In the genomic region with DNA sequence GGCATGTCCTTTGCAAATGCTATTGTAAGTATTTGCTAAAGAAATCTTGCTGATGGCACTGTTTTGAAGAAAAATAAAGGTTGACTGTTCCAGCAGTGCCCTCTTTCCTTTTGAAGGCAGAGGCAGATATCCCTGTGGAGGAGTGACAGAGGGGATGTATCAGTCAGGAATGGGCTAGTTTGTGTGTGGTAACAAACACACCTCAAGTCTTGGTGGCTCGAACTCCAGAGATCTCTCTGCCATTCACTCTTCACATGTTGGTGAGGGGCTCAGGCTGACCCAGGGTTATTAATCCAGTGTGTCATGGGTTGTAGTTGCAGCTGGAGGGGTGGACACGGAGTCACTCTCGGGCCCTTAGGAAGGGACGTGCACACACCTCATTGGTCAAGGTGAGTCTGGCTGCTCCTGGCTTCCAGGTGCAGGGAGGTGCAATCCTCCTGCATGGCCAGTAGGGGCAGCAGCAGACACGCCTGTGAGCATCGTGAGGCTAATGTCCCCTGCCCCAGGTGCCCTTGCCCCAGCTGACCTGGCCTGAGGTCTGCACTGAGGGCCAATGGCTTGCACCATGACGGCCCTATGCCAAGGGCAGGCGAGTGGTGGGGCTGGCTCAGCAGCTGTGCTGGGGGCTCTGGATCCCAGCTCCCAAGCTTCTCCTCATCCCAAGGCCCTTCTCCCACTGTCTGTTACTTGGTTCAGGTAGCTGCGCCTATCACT, we compare ENCODE assay signal across 9 cellular contexts.
DNase-seq lines count a peak whose midpoint lies in the region; ATAC-seq and TF ChIP-seq lines count a peak whose summit lies in the region.
"Had no signal": no experiment of that assay in that cellular context is flagged by ENCODE, and none has a peak within 500 bp of the region (broad histone marks: within the 10 kb centered on the region; RNA-seq: fewer than 3 reads in every experiment).

No MANE protein-coding gene starts in this region.

- intact Hi-C loops in body of pancreas (cut with DNase I) = no loop called here

- H3K4me3 ChIP-seq in body of pancreas = no peak overlapping the region
- H3K4me3 ChIP-seq: skin epidermis had no signal

- peaks cover 0 to 6% (median 0%) of the 10 kb centered on the region in 3 donors for H3K9me3 ChIP-seq in body of pancreas

- no peak for TF ChIP-seq POLR2A in body of pancreas (IDR thresholded peaks at IDR 0.05)

- H3K4me1 ChIP-seq in body of pancreas = no peaks in the 10 kb centered on the region

- 54 to 70% methylated on average over 4 to 9 of the region's 9 CpGs for WGBS in body of pancreas, 2 donors

- no peak overlapping the region for H3K27ac Mint-ChIP-seq in neural crest cell (ENCODE audit: unreplicated experiment)

- TF ChIP-seq CTCF in body of pancreas (IDR thresholded peaks at IDR 0.05) (peak; percentile 16 to 48 (median 42)), neural crest cell (conservative IDR thresholded peaks at IDR 0.05) (peak; percentile 62)

- DNase-seq in D341Med (ENCODE audit: low spot score) = peak; percentile 67
- DNase-seq in body of pancreas = peak in 2 of 4 donors; percentile 17 to 30
- DNase-seq in neural crest cell (ENCODE audit: low read depth, low spot score) = no peak
- DNase-seq in NCI-H1105 treated with DMSO at 0.1 percent for 48 hours (lab: John Stamatoyannopoulos, UW) = no peak

- H3K36me3 ChIP-seq in body of pancreas (replicated peaks in 1 of 2; ENCODE audit: insufficient read depth in 1 of 2, low read depth in 2 of 2) = no peaks in the 10 kb centered on the region

- H3K9me3 Mint-ChIP-seq in neural crest cell = no peaks in the 10 kb centered on the region

- no peaks in the 10 kb centered on the region for H3K27me3 ChIP-seq in body of pancreas

- peaks cover 11% of the 10 kb centered on the region for H3K4me1 Mint-ChIP-seq in neural crest cell

- H3K27ac ChIP-seq in body of pancreas = peak overlapping the region; percentile 44 to 77 (median 58)
- H3K27ac ChIP-seq: skin epidermis had no signal

- ATAC-seq in HG02798 (IDR thresholded peaks at IDR 0.05; ENCODE audit: poor library complexity, unreplicated experiment) (peak; percentile 50), body of pancreas (peak; percentile 51), HG02610 (IDR thresholded peaks at IDR 0.05; ENCODE audit: unreplicated experiment) (no peak), GM21576 (IDR thresholded peaks at IDR 0.05; ENCODE audit: unreplicated experiment) (no peak), GM21619 (IDR thresholded peaks at IDR 0.05; ENCODE audit: unreplicated experiment) (no peak)

- H3K36me3 Mint-ChIP-seq in neural crest cell (ENCODE audit: low read depth) = no peaks in the 10 kb centered on the region

- H3K27me3 Mint-ChIP-seq in neural crest cell (ENCODE audit: low read depth) = no peaks in the 10 kb centered on the region

- no peak overlapping the region for H3K4me3 Mint-ChIP-seq in neural crest cell

Comparison
In these comparisons a context has a peak if more than half of its experiments do, and no peak if none do; other contexts are left out.
1. ATAC-seq: peak in HG02798 (single experiment) and body of pancreas (single experiment); none in HG02610 (single experiment), GM21576 (single experiment) and GM21619 (single experiment).